Comparison of ENCODE assay signal across 8 cellular contexts in genomic region chr21:38807481-38807880, GRCh38. TPM values are rescaled to one million over a fixed set of nuclear protein-coding genes. Genes with fewer than 3 reads are reported as not detected.
DNase-seq lines count a peak whose midpoint lies in the region; ATAC-seq and TF ChIP-seq lines count a peak whose summit lies in the region.

No MANE protein-coding gene starts in this region.

- TF ChIP-seq POLR2A in tibial nerve (IDR thresholded peaks at IDR 0.05) (no peak), erythroblast (IDR thresholded peaks at IDR 0.05; ENCODE audit: low read length) (no peak)

- peak overlapping the region; percentile 88 for H3K9ac ChIP-seq in adipocyte (ENCODE audit: low read length)

- peak overlapping the region; percentile 94 for H3K27ac Mint-ChIP-seq in activated T-cell treated with anti-CD3 and anti-CD28 coated beads, Interleukin-2, amount 50 U/mL, for 24 hours

- peak overlapping the region; percentile 92 for H3K4me3 Mint-ChIP-seq in activated T-cell treated with anti-CD3 and anti-CD28 coated beads, Interleukin-2, amount 50 U/mL, for 24 hours

- H3K4me1 ChIP-seq in adipocyte (ENCODE audit: control insufficient read depth, insufficient read depth, low read length) = peaks cover 25% of the 10 kb centered on the region
- H3K4me1 ChIP-seq in tibial nerve = peaks cover 0 to 46% (median 9%) of the 10 kb centered on the region in 4 donors

- peaks cover 64% of the 10 kb centered on the region for H3K4me1 Mint-ChIP-seq in activated T-cell treated with anti-CD3 and anti-CD28 coated beads, Interleukin-2, amount 50 U/mL, for 24 hours (ENCODE audit: low read depth)

- H3K36me3 Mint-ChIP-seq in activated T-cell treated with anti-CD3 and anti-CD28 coated beads, Interleukin-2, amount 50 U/mL, for 24 hours (ENCODE audit: low read depth) = peaks cover 60% of the 10 kb centered on the region

- TF ChIP-seq CTCF in tibial nerve (IDR thresholded peaks at IDR 0.05) = no peak

- peaks cover 4% of the 10 kb centered on the region for H3K27me3 Mint-ChIP-seq in activated T-cell treated with anti-CD3 and anti-CD28 coated beads, Interleukin-2, amount 50 U/mL, for 24 hours

- no peaks in the 10 kb centered on the region for H3K9me3 Mint-ChIP-seq in activated T-cell treated with anti-CD3 and anti-CD28 coated beads, Interleukin-2, amount 50 U/mL, for 24 hours

- 19 to 25% methylated on average over 1 of the region's 1 CpG for WGBS in tibial nerve, 2 donors

- H3K4me3 ChIP-seq in adipocyte (ENCODE audit: low read length) = peak overlapping the region; percentile 90
- H3K4me3 ChIP-seq in tibial nerve = peak overlapping the region; percentile 72 to 88 (median 80)

- H3K9me3 ChIP-seq in adipocyte (ENCODE audit: control insufficient read depth, low read length) (no peaks in the 10 kb centered on the region), tibial nerve (no peaks in the 10 kb centered on the region)

- TF ChIP-seq EP300 in tibial nerve (IDR thresholded peaks at IDR 0.05) = peak in 1 of 2 donors; percentile 4

- H3K27ac ChIP-seq in layer of hippocampus (ENCODE audit: low read depth, low read length) = peak overlapping the region; percentile 86
- H3K27ac ChIP-seq in tibial nerve = peak overlapping the region; percentile 89 to 97 (median 94)

- no peak for DNase-seq in activated T-cell treated with anti-CD3 and anti-CD28 coated beads, Interleukin-2, amount 50 U/mL, for 24 hours
- no peak for DNase-seq in activated T-cell treated with anti-CD3 and anti-CD28 coated beads, Interleukin-2, amount 50 U/mL, for 1 hour
- DNase-seq in adipocyte (ENCODE audit: low read depth) = peak; percentile 52
- no peak for DNase-seq in tibial nerve (ENCODE audit: low spot score in 2 of 2)
- DNase-seq in erythroblast (lab: John Stamatoyannopoulos, UW) = no peak
- no peak for DNase-seq in NCI-H226

- no peak for ATAC-seq in HG03039 (IDR thresholded peaks at IDR 0.05; ENCODE audit: unreplicated experiment)

- H3K27me3 ChIP-seq in adipocyte (replicated peaks; ENCODE audit: control insufficient read depth, insufficient read depth, low read length) (no peaks in the 10 kb centered on the region), layer of hippocampus (ENCODE audit: control insufficient read depth, insufficient read depth, low read length) (no peaks in the 10 kb centered on the region), tibial nerve (no peaks in the 10 kb centered on the region)

- peaks cover 9% of the 10 kb centered on the region for H3K36me3 ChIP-seq in adipocyte (ENCODE audit: control insufficient read depth, insufficient read depth, low read length, severe bottlenecking)
- H3K36me3 ChIP-seq in tibial nerve = peaks cover 0 to 12% (median 0%) of the 10 kb centered on the region in 3 donors

RNA-seq across cellular contexts. Expression of gene ETS2, which starts 1.8 kb away (rescaled TPM):
- 100 to 1,000 TPM in 2 of 4 donors, 10 to 100 TPM in 2; 85.6 to 103 (median 98.5) TPM for total RNA-seq in tibial nerve
